8 cellular contexts compared by ENCODE assay signal in genomic region chr12:4809449-4810218, GRCh38.
DNase-seq lines count a peak whose midpoint lies in the region; ATAC-seq, FAIRE-seq and TF ChIP-seq lines count a peak whose summit lies in the region.

No MANE protein-coding gene starts in this region.

- TF ChIP-seq CTCF in esophagus squamous epithelium (IDR thresholded peaks at IDR 0.05) (no peak), pancreas (IDR thresholded peaks at IDR 0.05) (no peak)

- TF ChIP-seq POLR2A in esophagus squamous epithelium (IDR thresholded peaks at IDR 0.05), result no peak
- TF ChIP-seq POLR2A in erythroblast (IDR thresholded peaks at IDR 0.05; ENCODE audit: low read length), result no peak

- H3K9me3 ChIP-seq in esophagus squamous epithelium (no peaks in the 10 kb centered on the region), pancreas (no peaks in the 10 kb centered on the region)

- DNase-seq in D341Med (ENCODE audit: low spot score), result peak; percentile 34
- DNase-seq in NCI-H345 treated with DMSO at 0.1 percent for 48 hours (lab: John Stamatoyannopoulos, UW; ENCODE audit: unreplicated experiment), result peak; percentile 33
- DNase-seq in esophagus squamous epithelium (lab: John Stamatoyannopoulos, UW), result no peak
- DNase-seq in pancreas, result peak in 1 of 6 donors; percentile 59
- DNase-seq in erythroblast (lab: John Stamatoyannopoulos, UW), result no peak

- peaks cover 3 to 100% (median 14%) of the 10 kb centered on the region in 4 donors for H3K27me3 ChIP-seq in esophagus squamous epithelium
- peaks cover 0 to 16% (median 0%) of the 10 kb centered on the region in 4 donors for H3K27me3 ChIP-seq in pancreas

- peaks cover 0 to 18% (median 8%) of the 10 kb centered on the region in 3 donors for H3K4me1 ChIP-seq in esophagus squamous epithelium
- no peaks in the 10 kb centered on the region for H3K4me1 ChIP-seq in pancreas

- no peak for FAIRE-seq in pancreas (lab: Jason Lieb, UNC)

- 0% methylated on average over 1 of the region's 80 CpGs; no CpG with 5 or more reads in 1 of the 2 donors for WGBS in esophagus squamous epithelium, 2 donors
- WGBS in pancreas, 2 donors, result 2% methylated on average over 66 to 80 of the region's 80 CpGs

- ATAC-seq in pancreas, result peak in 3 of 4 donors; percentile 18 to 62 (median 37)
- ATAC-seq in HG03139 (IDR thresholded peaks at IDR 0.05; ENCODE audit: unreplicated experiment), result no peak
- no peak for ATAC-seq in GM18870 (IDR thresholded peaks at IDR 0.05; ENCODE audit: unreplicated experiment)
- ATAC-seq in HG03354 (IDR thresholded peaks at IDR 0.05; ENCODE audit: poor library complexity, severe bottlenecking, unreplicated experiment), result no peak

- H3K4me3 ChIP-seq in esophagus squamous epithelium (peak overlapping the region; percentile 8 to 50 (median 25)), pancreas (peak overlapping the region in 1 of 4 donors; percentile 29)

- H3K36me3 ChIP-seq in esophagus squamous epithelium, result no peaks in the 10 kb centered on the region
- no peaks in the 10 kb centered on the region for H3K36me3 ChIP-seq in pancreas

- intact Hi-C loops in esophagus squamous epithelium (cut with DNase I) (no loop called here), pancreas (cut with DNase I) (no loop called here)

- H3K27ac ChIP-seq in esophagus squamous epithelium (no peak overlapping the region), pancreas (no peak overlapping the region)

Comparison
In these comparisons a context has a peak if more than half of its experiments do, and no peak if none do; other contexts are left out.
1. DNase-seq: peak in D341Med (single experiment) and NCI-H345 treated with DMSO at 0.1 percent for 48 hours (single experiment); none in esophagus squamous epithelium (single experiment) and erythroblast (0 of 2).
2. ATAC-seq: peak in pancreas (3 of 4); none in HG03139 (single experiment), GM18870 (single experiment) and HG03354 (single experiment).